ENCODE assay signal across 8 cellular contexts in the genomic region with DNA sequence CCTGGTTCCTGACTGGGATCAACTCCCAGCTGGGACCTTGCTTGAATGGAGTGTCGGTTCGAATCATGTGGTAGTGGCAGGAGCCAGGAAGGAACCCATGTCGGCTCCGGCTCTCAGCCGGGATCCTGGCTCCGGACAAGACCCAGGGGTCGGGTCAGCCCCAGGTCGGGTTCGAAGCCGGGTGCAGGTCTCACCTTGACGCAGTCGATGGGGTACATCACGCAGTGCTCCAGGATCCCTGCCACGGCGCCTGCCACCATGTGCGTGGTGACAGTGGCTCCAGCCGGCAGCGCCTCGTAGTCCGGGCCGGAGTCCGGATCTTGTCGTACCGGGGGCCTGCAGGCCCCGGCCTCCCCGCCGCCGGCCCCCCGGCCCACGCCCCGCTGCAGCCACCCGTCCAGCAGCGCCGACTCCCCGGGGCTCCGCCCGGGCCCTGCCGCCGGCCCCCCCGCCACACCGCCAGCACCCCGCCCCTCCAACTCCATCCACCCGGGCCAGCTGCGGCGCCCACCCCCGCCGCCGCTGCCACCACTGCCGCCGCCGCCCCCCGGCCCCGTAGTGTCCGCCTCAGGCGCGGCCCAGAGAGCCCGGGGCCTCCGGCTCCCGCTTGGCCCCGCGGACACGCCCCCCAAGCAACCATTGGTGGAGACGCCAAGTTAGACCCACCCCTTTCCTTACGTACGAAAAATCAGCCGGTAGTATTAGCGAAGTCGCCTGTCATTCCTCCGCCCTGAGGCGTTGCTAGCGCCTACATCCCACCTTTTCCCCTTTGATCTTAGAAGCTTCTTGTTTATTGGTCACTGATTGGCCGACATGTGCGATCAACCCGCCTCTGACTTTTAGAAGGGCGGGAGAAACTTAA. TPM values are rescaled to one million over a fixed set of nuclear protein-coding genes. Genes with fewer than 3 reads are reported as not detected.
DNase-seq lines count a peak whose midpoint lies in the region; ATAC-seq, FAIRE-seq and TF ChIP-seq lines count a peak whose summit lies in the region.

A gene with protein sequence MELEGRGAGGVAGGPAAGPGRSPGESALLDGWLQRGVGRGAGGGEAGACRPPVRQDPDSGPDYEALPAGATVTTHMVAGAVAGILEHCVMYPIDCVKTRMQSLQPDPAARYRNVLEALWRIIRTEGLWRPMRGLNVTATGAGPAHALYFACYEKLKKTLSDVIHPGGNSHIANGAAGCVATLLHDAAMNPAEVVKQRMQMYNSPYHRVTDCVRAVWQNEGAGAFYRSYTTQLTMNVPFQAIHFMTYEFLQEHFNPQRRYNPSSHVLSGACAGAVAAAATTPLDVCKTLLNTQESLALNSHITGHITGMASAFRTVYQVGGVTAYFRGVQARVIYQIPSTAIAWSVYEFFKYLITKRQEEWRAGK (minus strand): TSS at position 589 of the 862 bp plus-strand sequence. CDS start 104 bp downstream, at position 485.

- H3K27ac ChIP-seq in DOHH2 (ENCODE audit: low read depth, low read length) = peak within 1 kb of the TSS; percentile 84
- peak within 1 kb of the TSS; percentile 97 to 99 for H3K27ac ChIP-seq in ascending aorta
- peak within 1 kb of the TSS; percentile 97 to 100 for H3K27ac ChIP-seq in right atrium auricular region
- H3K27ac ChIP-seq in prostate gland = peak within 1 kb of the TSS; percentile 97 to 98

- no peaks in the 10 kb centered on the region for H3K27me3 ChIP-seq in DOHH2 (ENCODE audit: control insufficient read depth, low read length)
- no peaks in the 10 kb centered on the region for H3K27me3 ChIP-seq in ascending aorta
- no peaks in the 10 kb centered on the region for H3K27me3 ChIP-seq in right atrium auricular region
- no peaks in the 10 kb centered on the region for H3K27me3 ChIP-seq in prostate gland (replicated peaks; ENCODE audit: insufficient read depth)

- peaks cover 8% of the 10 kb centered on the region for H3F3A ChIP-seq in DOHH2 (ENCODE audit: control insufficient read depth, insufficient read depth)

- H3K4me1 Mint-ChIP-seq in T-helper 17 cell = peaks cover 38% of the 10 kb centered on the region

- H3K4me3 ChIP-seq in DOHH2 (ENCODE audit: low read length) (peak within 1 kb of the TSS; percentile 96), ascending aorta (peak within 1 kb of the TSS; percentile 61 to 96), right atrium auricular region (peak within 1 kb of the TSS; percentile 83 to 93), prostate gland (peak within 1 kb of the TSS; percentile 83 to 84)

- peaks cover 3% of the 10 kb centered on the region for H3K36me3 Mint-ChIP-seq in T-helper 17 cell (ENCODE audit: low read depth)

- peaks cover 54% of the 10 kb centered on the region for H3K79me2 ChIP-seq in DOHH2 (ENCODE audit: control insufficient read depth, low read length)

- FAIRE-seq in urothelium cell line (lab: Jason Lieb, UNC) = no peak

- no peaks in the 10 kb centered on the region for H3K9me2 ChIP-seq in DOHH2 (replicated peaks; ENCODE audit: control insufficient read depth, low read length)

- TF ChIP-seq CTCF in DOHH2 (IDR thresholded peaks at IDR 0.05; ENCODE audit: low read depth, low read length, poor library complexity, severe bottlenecking) = no peak
- no peak for TF ChIP-seq CTCF in ascending aorta (IDR thresholded peaks at IDR 0.05)
- TF ChIP-seq CTCF in right atrium auricular region (IDR thresholded peaks at IDR 0.05) = no peak
- no peak for TF ChIP-seq CTCF in prostate gland (IDR thresholded peaks at IDR 0.05)

- H3K36me3 ChIP-seq in DOHH2 (ENCODE audit: control insufficient read depth, low read length) (peaks cover 32% of the 10 kb centered on the region), ascending aorta (no peaks in the 10 kb centered on the region), right atrium auricular region (no peaks in the 10 kb centered on the region), prostate gland (no peaks in the 10 kb centered on the region)

- H3K4me3 Mint-ChIP-seq in T-helper 17 cell = peak within 1 kb of the TSS; percentile 98

- H3K4me1 ChIP-seq in DOHH2 (ENCODE audit: control insufficient read depth, low read length) = peaks cover 35% of the 10 kb centered on the region
- H3K4me1 ChIP-seq in ascending aorta = peaks cover 2 to 27% of the 10 kb centered on the region in 2 donors
- H3K4me1 ChIP-seq in right atrium auricular region = peaks cover 0 to 42% of the 10 kb centered on the region in 2 donors
- H3K4me1 ChIP-seq in prostate gland (replicated peaks) = peaks cover 7% of the 10 kb centered on the region

- peak within 1 kb of the TSS; percentile 91 for H3K4me2 ChIP-seq in DOHH2 (ENCODE audit: low read length)

- 0 out of 2 replicates have a peak, but pooled peaks cover 4% of the 10 kb centered on the region for H4K20me1 ChIP-seq in DOHH2 (ENCODE audit: control insufficient read depth, insufficient read depth, low read depth, low read length)

- peak; percentile 22 for TF ChIP-seq POLR2A in prostate gland (IDR thresholded peaks at IDR 0.05)

- H3K27me3 Mint-ChIP-seq in T-helper 17 cell = no peaks in the 10 kb centered on the region

- WGBS in prostate gland = 2% methylated on average over 57 of the region's 75 CpGs

- H3K9me3 ChIP-seq in DOHH2 (ENCODE audit: control insufficient read depth, insufficient read depth, low read length) = no peaks in the 10 kb centered on the region; the same call in 1 of the 2 replicates
- no peaks in the 10 kb centered on the region for H3K9me3 ChIP-seq in T-helper 17 cell (ENCODE audit: control insufficient read depth, low read length, poor library complexity, severe bottlenecking)
- H3K9me3 ChIP-seq in ascending aorta = no peaks in the 10 kb centered on the region
- H3K9me3 ChIP-seq in right atrium auricular region = no peaks in the 10 kb centered on the region
- no peaks in the 10 kb centered on the region for H3K9me3 ChIP-seq in prostate gland

- intact Hi-C loops in ascending aorta (cut with DNase I) = loop anchor here (1.0 to 10.0 kb wide), 7 partner anchors 113 to 1175 kb away; a partner anchor contains a TSS
- intact Hi-C loops in prostate gland (cut with DNase I) = loop anchor here (2.0 kb wide), 2 partner anchors 89 to 189 kb away; a partner anchor contains a TSS

- peak within 1 kb of the TSS; percentile 94 for H3K27ac Mint-ChIP-seq in T-helper 17 cell

- DNase-seq in NCI-H1436 (lab: John Stamatoyannopoulos, UW) = peak; percentile 99
- DNase-seq in T-helper 17 cell = peak; percentile 85 to 91 (median 86)
- DNase-seq in ascending aorta (ENCODE audit: low spot score in 2 of 2) = peak; percentile 94 to 97
- peak; percentile 98 for DNase-seq in right atrium auricular region (ENCODE audit: low spot score)
- peak; percentile 97 for DNase-seq in prostate gland (ENCODE audit: low spot score)
- peak; percentile 96 for DNase-seq in urothelium cell line (ENCODE audit: low spot score)

- ATAC-seq in HG02642 (IDR thresholded peaks at IDR 0.05; ENCODE audit: poor library complexity, unreplicated experiment) (peak; percentile 82), T-helper 17 cell (no peak)

RNA-seq across cellular contexts. Expression of the gene that starts here (rescaled TPM):
- total RNA-seq in T-helper 17 cell = 10 to 100 TPM; 65.5 to 69.4 TPM
- 25.2 TPM for total RNA-seq in ascending aorta
- 10 to 100 TPM; 15.5 to 17.5 TPM for total RNA-seq in right atrium auricular region
- 10 to 100 TPM; 16.0 to 50.6 TPM for total RNA-seq in prostate gland
